8 cellular contexts compared by ENCODE assay signal in genomic region chr9:70411930-70412677, GRCh38. TPM values are rescaled to one million over a fixed set of nuclear protein-coding genes. Genes with fewer than 3 reads are reported as not detected.
DNase-seq lines count a peak whose midpoint lies in the region; ATAC-seq, FAIRE-seq and TF ChIP-seq lines count a peak whose summit lies in the region.

No MANE protein-coding gene starts in this region.

- peak; percentile 95 for FAIRE-seq in G401.6 (lab: Jason Lieb, UNC)

- H3K9me3 ChIP-seq in OCI-LY7 (ENCODE audit: low read length) = no peaks in the 10 kb centered on the region

- BruUV-seq in OCI-LY7 (replicated peaks; lab: Mats Ljungman, UMichigan) = no TSS peak

- H3K27ac Mint-ChIP-seq in activated T-helper 1 cell treated with anti-CD3 and anti-CD28 coated beads, Interleukin-12 subunit alpha, Interleukin-12 subunit beta, Interleukin-2, Interleukin-4 antibody, amounts not matched to agents 30 ng/mL and 10 ng/mL and 1 ng/mL, durations not matched to agents 14 hours and 24 hours and 36 hours = peak overlapping the region; percentile 97
- H3K27ac Mint-ChIP-seq in natural killer cell = peak overlapping the region; percentile 99 to 100

- H3K4me1 Mint-ChIP-seq in activated T-helper 1 cell treated with anti-CD3 and anti-CD28 coated beads, Interleukin-12 subunit alpha, Interleukin-12 subunit beta, Interleukin-2, Interleukin-4 antibody, amounts not matched to agents 30 ng/mL and 10 ng/mL and 1 ng/mL, durations not matched to agents 14 hours and 24 hours and 36 hours (ENCODE audit: low read depth) = peaks cover 53% of the 10 kb centered on the region
- H3K4me1 Mint-ChIP-seq in natural killer cell = peaks cover 47 to 59% of the 10 kb centered on the region in 2 donors

- no peaks in the 10 kb centered on the region for H3K79me2 ChIP-seq in OCI-LY7 (ENCODE audit: insufficient read depth, low read depth, low read length)

- POLR2A ChIA-PET in HEK293T (lab: Yijun Ruan, JAX) = interaction anchor here (1.0 to 3.0 kb wide), 2 partner anchors 8 to 9 kb away, joined by 3 to 31 read pairs; no protein-coding TSS in a partner anchor
- POLR2A ChIA-PET in OCI-LY7 (lab: Charles Lee) = no interaction called here

- H3K27me3 Mint-ChIP-seq in activated T-helper 1 cell treated with anti-CD3 and anti-CD28 coated beads, Interleukin-12 subunit alpha, Interleukin-12 subunit beta, Interleukin-2, Interleukin-4 antibody, amounts not matched to agents 30 ng/mL and 10 ng/mL and 1 ng/mL, durations not matched to agents 14 hours and 24 hours and 36 hours (ENCODE audit: insufficient read depth) = no peaks in the 10 kb centered on the region
- no peaks in the 10 kb centered on the region for H3K27me3 Mint-ChIP-seq in natural killer cell (ENCODE audit: low read depth in 2 of 2)

- no peaks in the 10 kb centered on the region for H3K9me3 Mint-ChIP-seq in activated T-helper 1 cell treated with anti-CD3 and anti-CD28 coated beads, Interleukin-12 subunit alpha, Interleukin-12 subunit beta, Interleukin-2, Interleukin-4 antibody, amounts not matched to agents 30 ng/mL and 10 ng/mL and 1 ng/mL, durations not matched to agents 14 hours and 24 hours and 36 hours
- no peaks in the 10 kb centered on the region for H3K9me3 Mint-ChIP-seq in natural killer cell

- intact Hi-C loops in OCI-LY7 (cut with micrococcal nuclease; ENCODE audit: unreplicated experiment) = no loop called here
- intact Hi-C loops in activated T-helper 1 cell treated with anti-CD3 and anti-CD28 coated beads, Interleukin-12 subunit alpha, Interleukin-12 subunit beta, Interleukin-2, Interleukin-4 antibody, amounts not matched to agents 30 ng/mL and 10 ng/mL and 1 ng/mL, durations not matched to agents 14 hours and 24 hours and 36 hours (cut with micrococcal nuclease) = loop anchor here (1.0 to 5.0 kb wide), 14 partner anchors 8 to 1950 kb away; partner anchors contain the start of genes CEMIP2, FXN and SMC5
- intact Hi-C loops in natural killer cell (cut with micrococcal nuclease) = loop anchor here (2.0 to 10.0 kb wide), 5 partner anchors 15 to 1953 kb away; partner anchors contain the start of gene ZFAND5

- peaks cover 47% of the 10 kb centered on the region for H3K4me1 ChIP-seq in OCI-LY7 (ENCODE audit: insufficient read depth, low read length, poor library complexity, severe bottlenecking)

- peak; percentile 17 to 44 (median 27) for ATAC-seq in natural killer cell

- CTCF ChIA-PET in HEK293T (lab: Yijun Ruan, JAX) = interaction anchor here (0.6 kb wide), 1 partner anchor 430 kb away, joined by 3 read pairs; no protein-coding TSS in a partner anchor
- CTCF ChIA-PET in OCI-LY7 (lab: Charles Lee; ENCODE audit: unreplicated experiment) = no interaction called here

- peak overlapping the region; percentile 93 for H3K4me3 Mint-ChIP-seq in activated T-helper 1 cell treated with anti-CD3 and anti-CD28 coated beads, Interleukin-12 subunit alpha, Interleukin-12 subunit beta, Interleukin-2, Interleukin-4 antibody, amounts not matched to agents 30 ng/mL and 10 ng/mL and 1 ng/mL, durations not matched to agents 14 hours and 24 hours and 36 hours
- H3K4me3 Mint-ChIP-seq in natural killer cell = peak overlapping the region; percentile 96

- H3K36me3 ChIP-seq in OCI-LY7 (ENCODE audit: insufficient read depth, low read length) = no peaks in the 10 kb centered on the region

- peak; percentile 52 for DNase-seq in HEK293T (ENCODE audit: extremely low spot score)
- DNase-seq in OCI-LY7 (ENCODE audit: low spot score) = no peak
- DNase-seq in activated T-helper 1 cell treated with anti-CD3 and anti-CD28 coated beads, Interleukin-12 subunit alpha, Interleukin-12 subunit beta, Interleukin-2, Interleukin-4 antibody, amounts not matched to agents 30 ng/mL and 10 ng/mL and 1 ng/mL, durations not matched to agents 14 hours and 24 hours and 36 hours (ENCODE audit: low spot score) = peak; percentile 53
- peak; percentile 93 for DNase-seq in fibroblast of peridontal ligament (ENCODE audit: extremely low read depth)
- DNase-seq in natural killer cell = peak; percentile 62
- DNase-seq in substantia nigra (lab: John Stamatoyannopoulos, UW) = peak in 37 of 49 donors; percentile 17 to 77 (median 48)
- no peak for DNase-seq in NCI-H2029 (lab: John Stamatoyannopoulos, UW)

- peak overlapping the region; percentile 44 for H3K4me3 ChIP-seq in OCI-LY7 (ENCODE audit: low read depth, low read length, poor library complexity, severe bottlenecking)

- H3K36me3 Mint-ChIP-seq in activated T-helper 1 cell treated with anti-CD3 and anti-CD28 coated beads, Interleukin-12 subunit alpha, Interleukin-12 subunit beta, Interleukin-2, Interleukin-4 antibody, amounts not matched to agents 30 ng/mL and 10 ng/mL and 1 ng/mL, durations not matched to agents 14 hours and 24 hours and 36 hours (ENCODE audit: low read depth) = peaks cover 7% of the 10 kb centered on the region
- H3K36me3 Mint-ChIP-seq in natural killer cell = no peaks in the 10 kb centered on the region

- H3K4me2 ChIP-seq in OCI-LY7 (ENCODE audit: low read length) = peak overlapping the region; percentile 83

- no peaks in the 10 kb centered on the region for H3K9me2 ChIP-seq in OCI-LY7 (ENCODE audit: insufficient read depth, low read length)

- no peak overlapping the region for H3K27ac ChIP-seq in OCI-LY7 (ENCODE audit: low read depth, low read length, poor library complexity, severe bottlenecking)
- H3K27ac ChIP-seq in substantia nigra (ENCODE audit: low read depth, low read length, poor library complexity, severe bottlenecking) = peak overlapping the region; percentile 91

- peak overlapping the region; percentile 8; the same call in 1 of the 2 replicates for H2AFZ ChIP-seq in OCI-LY7 (ENCODE audit: low read length)

- no peaks in the 10 kb centered on the region for H4K20me1 ChIP-seq in OCI-LY7 (ENCODE audit: insufficient read depth, low read length)

- no peak for TF ChIP-seq CTCF in OCI-LY7 (conservative IDR thresholded peaks at IDR 0.05; ENCODE audit: low read length)
- TF ChIP-seq CTCF in natural killer cell (IDR thresholded peaks at IDR 0.05) = no peak

TF ChIP-seq in HEK293T, 16 proteins besides CTCF, POLR2A, EP300 and RAD21:
- no peak for TF ChIP-seq FOXM1 (IDR thresholded peaks at IDR 0.05; ENCODE audit: borderline replicate concordance)
- TF ChIP-seq FOXK2 (IDR thresholded peaks at IDR 0.05) = no peak
- TF ChIP-seq ZNF384 (IDR thresholded peaks at IDR 0.05) = peak; percentile 96
- TF ChIP-seq HDGF (IDR thresholded peaks at IDR 0.05; ENCODE audit: borderline replicate concordance) = no peak
- TF ChIP-seq ARNT (IDR thresholded peaks at IDR 0.05) = no peak
- TF ChIP-seq SP1 (IDR thresholded peaks at IDR 0.05) = no peak
- no peak for TF ChIP-seq LEF1 (IDR thresholded peaks at IDR 0.05; ENCODE audit: borderline replicate concordance)

RNA-seq across cellular contexts. Expression of gene KLF9, which starts 2.4 kb away (rescaled TPM):
- 1.4 and 2.3 TPM in 2 replicates for total RNA-seq in OCI-LY7 (2014; rRNA removed; shearing (Covaris generic))
- total RNA-seq in OCI-LY7 (2022) = 1.9 and 2.3 TPM in 2 replicates
- 18.1 and 19.0 TPM in 2 replicates for total RNA-seq in activated T-helper 1 cell treated with anti-CD3 and anti-CD28 coated beads, Interleukin-12 subunit alpha, Interleukin-12 subunit beta, Interleukin-2, Interleukin-4 antibody, amounts not matched to agents 30 ng/mL and 10 ng/mL and 1 ng/mL, durations not matched to agents 14 hours and 24 hours and 36 hours
- 10 to 100 TPM; 47.7 to 79.3 (median 51.2) TPM for total RNA-seq in natural killer cell

Comparison
In these comparisons a context has a peak if more than half of its experiments do, and no peak if none do; other contexts are left out.
1. DNase-seq: peak in HEK293T (single experiment), activated T-helper 1 cell treated with anti-CD3 and anti-CD28 coated beads, Interleukin-12 subunit alpha, Interleukin-12 subunit beta, Interleukin-2, Interleukin-4 antibody, amounts not matched to agents 30 ng/mL and 10 ng/mL and 1 ng/mL, durations not matched to agents 14 hours and 24 hours and 36 hours (single experiment), fibroblast of peridontal ligament (single experiment), natural killer cell (single experiment) and substantia nigra (37 of 49); none in OCI-LY7 (single experiment) and NCI-H2029 (single experiment).